16 cellular contexts compared by ENCODE assay signal in the genomic region with DNA sequence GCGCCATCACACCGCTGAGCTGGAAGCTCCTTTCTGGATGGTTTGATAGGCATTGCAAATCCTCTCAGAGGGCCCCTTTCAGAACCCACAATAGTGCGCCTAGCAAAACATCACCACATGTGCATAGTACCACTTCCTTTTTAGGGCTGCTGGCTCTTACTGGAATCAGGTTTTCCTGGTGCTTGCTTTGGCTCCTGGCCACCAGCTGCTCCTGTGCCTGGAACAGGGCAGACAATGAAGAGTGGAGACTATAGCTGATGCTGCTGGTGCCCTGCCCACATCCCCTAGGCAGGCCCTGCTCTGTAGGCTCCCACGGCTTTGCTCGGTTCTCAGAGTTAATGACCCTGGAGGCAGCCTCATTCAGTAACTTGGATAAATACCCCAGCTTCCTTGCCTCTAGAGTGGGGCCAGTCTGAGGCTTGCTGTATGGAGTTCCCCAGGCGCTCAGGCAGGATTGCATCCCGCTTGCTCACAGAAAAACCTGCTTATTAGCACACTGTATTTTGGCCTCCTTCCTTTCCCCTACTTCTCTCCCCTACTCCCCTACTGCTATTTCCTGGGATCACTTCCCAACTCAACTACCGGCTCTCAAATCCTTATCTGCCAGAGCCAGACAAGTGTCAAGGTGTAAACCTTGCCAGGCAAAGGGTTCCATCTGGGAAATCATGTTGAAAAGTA.
DNase-seq lines count a peak whose midpoint lies in the region; ATAC-seq and TF ChIP-seq lines count a peak whose summit lies in the region.
"Had no signal": no experiment of that assay in that cellular context is flagged by ENCODE, and none has a peak within 500 bp of the region (broad histone marks: within the 10 kb centered on the region; RNA-seq: fewer than 3 reads in every experiment).

No MANE protein-coding gene starts in this region.

- no peak overlapping the region for H3K4me3 Mint-ChIP-seq in neural progenitor cell
- H3K4me3 Mint-ChIP-seq in stimulated activated effector memory CD8-positive, alpha-beta T cell treated with anti-CD3 and anti-CD28 coated beads, Interleukin-12 subunit alpha, Interleukin-12 subunit beta, amount 100 ng/mL, for 72 hours, result no peak overlapping the region
- H3K4me3 Mint-ChIP-seq: activated CD8-positive, alpha-beta T cell treated with anti-CD3 and anti-CD28 coated beads, Interleukin-2, amount 10 ng/mL, durations not matched to agents 7 days and 5 days had no signal

- H4K20me1 ChIP-seq in neural progenitor cell (ENCODE audit: low read depth), result no peaks in the 10 kb centered on the region
- H4K20me1 ChIP-seq: BLaER1 had no signal

- no peak for ATAC-seq in stimulated activated effector memory CD8-positive, alpha-beta T cell treated with anti-CD3 and anti-CD28 coated beads, Interleukin-12 subunit alpha, Interleukin-12 subunit beta, amount 100 ng/mL, for 72 hours
- no peak for ATAC-seq in GM21723 (IDR thresholded peaks at IDR 0.05; ENCODE audit: unreplicated experiment)
- ATAC-seq: activated CD8-positive, alpha-beta T cell treated with anti-CD3 and anti-CD28 coated beads, Interleukin-2, amount 10 ng/mL, durations not matched to agents 7 days and 5 days; K562 had no signal

- TF ChIP-seq CTCF in neural progenitor cell (IDR thresholded peaks at IDR 0.05), result no peak

- peak overlapping the region; percentile 3 for H2AFZ ChIP-seq in neural progenitor cell (replicated peaks)

- peaks cover 6% of the 10 kb centered on the region for H3K9me3 Mint-ChIP-seq in neural progenitor cell
- H3K9me3 Mint-ChIP-seq in stimulated activated effector memory CD8-positive, alpha-beta T cell treated with anti-CD3 and anti-CD28 coated beads, Interleukin-12 subunit alpha, Interleukin-12 subunit beta, amount 100 ng/mL, for 72 hours, result peaks cover under 1% of the 10 kb centered on the region

- no peaks in the 10 kb centered on the region for H3K9me3 ChIP-seq in neural progenitor cell (ENCODE audit: low read depth)
- H3K9me3 ChIP-seq: transverse colon had no signal

- H3K27ac Mint-ChIP-seq in neural progenitor cell, result peak overlapping the region; percentile 34
- no peak overlapping the region for H3K27ac Mint-ChIP-seq in stimulated activated effector memory CD8-positive, alpha-beta T cell treated with anti-CD3 and anti-CD28 coated beads, Interleukin-12 subunit alpha, Interleukin-12 subunit beta, amount 100 ng/mL, for 72 hours
- H3K27ac Mint-ChIP-seq: activated CD8-positive, alpha-beta T cell treated with anti-CD3 and anti-CD28 coated beads, Interleukin-2, amount 10 ng/mL, durations not matched to agents 7 days and 5 days; activated T-helper 2 cell treated with anti-CD3 and anti-CD28 coated beads, Interferon-gamma antibody, Interleukin-2, Interleukin-4, amounts not matched to agents 10 μg/mL and 5 μg/mL and 100 μg/mL, durations not matched to agents 14 hours and 24 hours and 36 hours had no signal

- peaks cover 47% of the 10 kb centered on the region for H3K4me1 ChIP-seq in neural progenitor cell

- H3K36me3 ChIP-seq in neural progenitor cell, result no peaks in the 10 kb centered on the region
- H3K36me3 ChIP-seq: BLaER1, transverse colon had no signal

- DNase-seq in ELF-1 (ENCODE audit: low read depth, low spot score) (peak; percentile 41), NCI-H1092 (lab: John Stamatoyannopoulos, UW) (peak; percentile 31), ecto neural progenitor cell (ENCODE audit: low spot score) (peak; percentile 64), neural progenitor cell (ENCODE audit: low spot score) (peak; percentile 63), GM19240 (ENCODE audit: insufficient read length, low spot score) (no peak), NCI-H226 (no peak)
- no peak for DNase-seq in stimulated activated effector memory CD8-positive, alpha-beta T cell treated with anti-CD3 and anti-CD28 coated beads, Interleukin-12 subunit alpha, Interleukin-12 subunit beta, amount 100 ng/mL, for 72 hours (ENCODE audit: low spot score in 2 of 2)
- DNase-seq: activated CD8-positive, alpha-beta T cell treated with anti-CD3 and anti-CD28 coated beads, Interleukin-2, amount 10 ng/mL, durations not matched to agents 7 days and 5 days; EL; NCI-H1694; stimulated activated CD4-positive, alpha-beta T cell treated with anti-CD3 and anti-CD28 coated beads, Interleukin-1b, Interleukin-23, amount 100 ng/mL, for 48 hours; transverse colon had no signal

- H3K27me3 ChIP-seq in neural progenitor cell, result no peaks in the 10 kb centered on the region
- H3K27me3 ChIP-seq: BLaER1, transverse colon had no signal

- peak overlapping the region; percentile 42 for H3K4me2 ChIP-seq in neural progenitor cell
- H3K4me2 ChIP-seq: BLaER1 had no signal

- H3F3A ChIP-seq in neural progenitor cell (ENCODE audit: low read depth), result peaks cover 18% of the 10 kb centered on the region

- peaks cover 33% of the 10 kb centered on the region for H3K4me1 Mint-ChIP-seq in neural progenitor cell
- H3K4me1 Mint-ChIP-seq in stimulated activated effector memory CD8-positive, alpha-beta T cell treated with anti-CD3 and anti-CD28 coated beads, Interleukin-12 subunit alpha, Interleukin-12 subunit beta, amount 100 ng/mL, for 72 hours, result no peaks in the 10 kb centered on the region

- peaks cover 16% of the 10 kb centered on the region for H3K27me3 Mint-ChIP-seq in neural progenitor cell (ENCODE audit: insufficient read depth, low read depth)

- no peaks in the 10 kb centered on the region for H3K36me3 Mint-ChIP-seq in neural progenitor cell
- no peaks in the 10 kb centered on the region for H3K36me3 Mint-ChIP-seq in stimulated activated effector memory CD8-positive, alpha-beta T cell treated with anti-CD3 and anti-CD28 coated beads, Interleukin-12 subunit alpha, Interleukin-12 subunit beta, amount 100 ng/mL, for 72 hours

- H3K4me3 ChIP-seq in neural progenitor cell, result no peak overlapping the region
- H3K4me3 ChIP-seq: BLaER1, K562, transverse colon had no signal

- no peak overlapping the region for H3K9ac ChIP-seq in neural progenitor cell
- H3K9ac ChIP-seq: BLaER1 had no signal

- H3K27ac ChIP-seq in neural progenitor cell, result peak overlapping the region; percentile 38
- H3K27ac ChIP-seq: BLaER1, transverse colon had no signal

- H3K79me2 ChIP-seq in neural progenitor cell (ENCODE audit: low read depth), result no peaks in the 10 kb centered on the region

Comparison
In these comparisons a context has a peak if more than half of its experiments do, and no peak if none do; other contexts are left out.
1. DNase-seq: peak in ELF-1 (single experiment), NCI-H1092 (single experiment), ecto neural progenitor cell (single experiment) and neural progenitor cell (single experiment); none in stimulated activated effector memory CD8-positive, alpha-beta T cell treated with anti-CD3 and anti-CD28 coated beads, Interleukin-12 subunit alpha, Interleukin-12 subunit beta, amount 100 ng/mL, for 72 hours (0 of 2), GM19240 (single experiment) and NCI-H226 (single experiment).